Comparison of ENCODE assay signal across 16 cellular contexts in genomic region chr2:54085069-54085468, GRCh38. TPM values are rescaled to one million over a fixed set of nuclear protein-coding genes. Genes with fewer than 3 reads are reported as not detected.
DNase-seq lines count a peak whose midpoint lies in the region; ATAC-seq, FAIRE-seq and TF ChIP-seq lines count a peak whose summit lies in the region.
"Had no signal": no experiment of that assay in that cellular context is flagged by ENCODE, and none has a peak within 500 bp of the region (broad histone marks: within the 10 kb centered on the region; RNA-seq: fewer than 3 reads in every experiment).

No MANE protein-coding gene starts in this region.

- H3K4me1 ChIP-seq in heart left ventricle = peaks cover 0 to 12% (median 0%) of the 10 kb centered on the region in 12 donors
- peaks cover 10% of the 10 kb centered on the region for H3K4me1 ChIP-seq in left ventricle myocardium inferior
- peaks cover 54% of the 10 kb centered on the region for H3K4me1 ChIP-seq in OCI-LY1 (ENCODE audit: insufficient read depth, low read length, severe bottlenecking)
- peaks cover 8 to 22% of the 10 kb centered on the region in 2 experiments; a peak in 4 of 5 replicates for H3K4me1 ChIP-seq in K562 (replicated peaks in 1 of 2; ENCODE audit: control insufficient read depth in 2 of 2, insufficient read depth in 2 of 2, low read length in 2 of 2)
- H3K4me1 ChIP-seq: SJSA1 had no signal

- peaks cover 0 to 8% (median 0%) of the 10 kb centered on the region in 9 donors for H3K36me3 ChIP-seq in heart left ventricle
- peaks cover 3% of the 10 kb centered on the region for H3K36me3 ChIP-seq in left ventricle myocardium inferior
- H3K36me3 ChIP-seq in OCI-LY1 (ENCODE audit: insufficient read depth, low read length) = no peaks in the 10 kb centered on the region
- H3K36me3 ChIP-seq in K562 (ENCODE audit: control insufficient read depth, insufficient read depth, low read length) = no peaks in the 10 kb centered on the region
- H3K36me3 ChIP-seq: SJSA1 had no signal

- H3K9me3 Mint-ChIP-seq in stimulated activated memory B cell treated with anti-CD40 and anti-IgM and Interleukin-4, amounts not matched to agents 10 μg/mL and 1 μg/mL and 100 μg/mL, for 72 hours = no peaks in the 10 kb centered on the region
- no peaks in the 10 kb centered on the region for H3K9me3 Mint-ChIP-seq in activated T-cell treated with anti-CD3 and anti-CD28 coated beads, Interleukin-2, amount 50 U/mL, for 72 hours

- H3K27me3 Mint-ChIP-seq in stimulated activated memory B cell treated with anti-CD40 and anti-IgM and Interleukin-4, amounts not matched to agents 10 μg/mL and 1 μg/mL and 100 μg/mL, for 72 hours = no peaks in the 10 kb centered on the region
- H3K27me3 Mint-ChIP-seq in activated T-cell treated with anti-CD3 and anti-CD28 coated beads, Interleukin-2, amount 50 U/mL, for 72 hours (ENCODE audit: low read depth) = no peaks in the 10 kb centered on the region

- POLR2A ChIA-PET in K562 (lab: Yijun Ruan, JAX) = no interaction called here

- in situ Hi-C loops in K562 (cut with MboI) = no loop called here

- peak in 3 of 4 donors; percentile 17 to 43 (median 33) for ATAC-seq in heart left ventricle
- peak; percentile 28 for ATAC-seq in K562
- ATAC-seq in stimulated activated memory B cell treated with anti-CD40 and anti-IgM and Interleukin-4, amounts not matched to agents 10 μg/mL and 1 μg/mL and 100 μg/mL, for 72 hours = no peak
- no peak for ATAC-seq in activated T-cell treated with anti-CD3 and anti-CD28 coated beads, Interleukin-2, amount 50 U/mL, for 72 hours (replicated peaks in 1 of 2)
- no peak for ATAC-seq in HG03354 (IDR thresholded peaks at IDR 0.05; ENCODE audit: poor library complexity, severe bottlenecking, unreplicated experiment)

- H3F3A ChIP-seq in OCI-LY1 (ENCODE audit: insufficient read depth, low read length) = no peaks in the 10 kb centered on the region

- DNase-seq in heart left ventricle (peak in 1 of 5 donors; percentile 54), left ventricle myocardium inferior (no peak), K562 (ENCODE audit: extremely low read depth in 1 of 4, low spot score in 3 of 4) (no peak), urothelium cell line (ENCODE audit: low spot score) (no peak)
- no peak for DNase-seq in activated T-cell treated with anti-CD3 and anti-CD28 coated beads, Interleukin-2, amount 50 U/mL, for 72 hours
- DNase-seq: COR-L47, EL, NCI-H187 treated with DMSO at 0.1 percent for 48 hours, NCI-H2171, NCI-H446 treated with DMSO at 0.1 percent for 48 hours, SW 1271 had no signal

- intact Hi-C loops in heart left ventricle (cut with DNase I) = no loop called here
- intact Hi-C loops in left ventricle myocardium inferior (cut with micrococcal nuclease) = no loop called here
- intact Hi-C loops in K562 (cut with micrococcal nuclease) = no loop called here

- H3K9ac ChIP-seq in OCI-LY1 (ENCODE audit: low read length) = peak overlapping the region; percentile 6; the same call in 1 of the 2 replicates
- H3K9ac ChIP-seq in K562 (ENCODE audit: insufficient read depth in 1 of 2, low read depth in 2 of 2, low read length in 2 of 2) = peak overlapping the region in 1 of 2 experiments; percentile 61; a peak in 1 of 4 replicates

- CTCF ChIA-PET in K562 (lab: Yijun Ruan, JAX; ENCODE audit: low intra/inter-chr PET ratio) = no interaction called here

- BruUV-seq in K562 (replicated peaks; lab: Mats Ljungman, UMichigan) = no TSS peak

- no peaks in the 10 kb centered on the region for H3K27me3 ChIP-seq in heart left ventricle
- no peaks in the 10 kb centered on the region for H3K27me3 ChIP-seq in left ventricle myocardium inferior (ENCODE audit: low read depth)
- no peaks in the 10 kb centered on the region for H3K27me3 ChIP-seq in OCI-LY1 (ENCODE audit: insufficient read depth, low read length)
- no peaks in the 10 kb centered on the region for H3K27me3 ChIP-seq in K562 (ENCODE audit: control insufficient read depth in 2 of 2, insufficient read depth in 2 of 2, low read length in 2 of 2)
- H3K27me3 ChIP-seq: SJSA1 had no signal

- TF ChIP-seq CTCF in heart left ventricle (IDR thresholded peaks at IDR 0.05) (no peak), left ventricle myocardium inferior (IDR thresholded peaks at IDR 0.05; ENCODE audit: borderline replicate concordance) (no peak), OCI-LY1 (IDR thresholded peaks at IDR 0.05; ENCODE audit: low read length) (peak; percentile 64), K562 (IDR thresholded peaks at IDR 0.05 in 2 of 3, conservative IDR thresholded peaks at IDR 0.05 in 1 of 3; ENCODE audit: insufficient read depth in 2 of 3, low read depth in 1 of 3, low read length in 3 of 3) (no peak)

- no peak overlapping the region for H3K4me3 Mint-ChIP-seq in stimulated activated memory B cell treated with anti-CD40 and anti-IgM and Interleukin-4, amounts not matched to agents 10 μg/mL and 1 μg/mL and 100 μg/mL, for 72 hours
- H3K4me3 Mint-ChIP-seq in activated T-cell treated with anti-CD3 and anti-CD28 coated beads, Interleukin-2, amount 50 U/mL, for 72 hours = no peak overlapping the region

- H3K79me2 ChIP-seq in OCI-LY1 (ENCODE audit: insufficient read depth, low read length) (no peaks in the 10 kb centered on the region), K562 (ENCODE audit: control insufficient read depth, insufficient read depth, low read length) (no peaks in the 10 kb centered on the region)

- H3K4me2 ChIP-seq in OCI-LY1 (ENCODE audit: low read length) = peak overlapping the region; percentile 8; the same call in 1 of the 2 replicates
- no peak overlapping the region for H3K4me2 ChIP-seq in K562 (ENCODE audit: insufficient read depth, low read length)

- FAIRE-seq in K562 (lab: Jason Lieb, UNC) (no peak), urothelium cell line (lab: Jason Lieb, UNC) (no peak)
- FAIRE-seq: H54 had no signal

- 77 to 81% (median 79%) methylated on average over 10 of the region's 10 CpGs for WGBS in heart left ventricle, 4 donors
- whole genome bisulfite sequencing in K562 (ENCODE audit: insufficient coverage, low coverage, missing lambda C conversion rate) = 64% methylated on average over 10 of the region's 10 CpGs

- H2AFZ ChIP-seq in OCI-LY1 (ENCODE audit: low read length) = no peak overlapping the region
- H2AFZ ChIP-seq in K562 (ENCODE audit: low read depth, low read length) = peak overlapping the region; percentile 56; the same call in 1 of the 2 replicates

- no peaks in the 10 kb centered on the region for H3K36me3 Mint-ChIP-seq in stimulated activated memory B cell treated with anti-CD40 and anti-IgM and Interleukin-4, amounts not matched to agents 10 μg/mL and 1 μg/mL and 100 μg/mL, for 72 hours
- no peaks in the 10 kb centered on the region for H3K36me3 Mint-ChIP-seq in activated T-cell treated with anti-CD3 and anti-CD28 coated beads, Interleukin-2, amount 50 U/mL, for 72 hours (ENCODE audit: insufficient read depth in 2 of 2)

- H3K27ac Mint-ChIP-seq in stimulated activated memory B cell treated with anti-CD40 and anti-IgM and Interleukin-4, amounts not matched to agents 10 μg/mL and 1 μg/mL and 100 μg/mL, for 72 hours = peak overlapping the region; percentile 41
- no peak overlapping the region for H3K27ac Mint-ChIP-seq in activated T-cell treated with anti-CD3 and anti-CD28 coated beads, Interleukin-2, amount 50 U/mL, for 72 hours

- no peaks in the 10 kb centered on the region for H3K9me1 ChIP-seq in K562 (ENCODE audit: control insufficient read depth, insufficient read depth, low read length)

- H3K4me3 ChIP-seq in heart left ventricle (no peak overlapping the region), left ventricle myocardium inferior (no peak overlapping the region), OCI-LY1 (ENCODE audit: low read depth, low read length, poor library complexity, severe bottlenecking) (no peak overlapping the region), K562 (no peak overlapping the region)
- H3K4me3 ChIP-seq: SJSA1 had no signal

- no peak overlapping the region for H3K27ac ChIP-seq in heart left ventricle
- H3K27ac ChIP-seq in left ventricle myocardium inferior (replicated peaks) = no peak overlapping the region
- peak overlapping the region; percentile 98 for H3K27ac ChIP-seq in OCI-LY1 (ENCODE audit: low read depth, low read length, poor library complexity, severe bottlenecking)
- no peak overlapping the region for H3K27ac ChIP-seq in K562 (ENCODE audit: extremely low read depth, low read depth, low read length)
- H3K27ac ChIP-seq: SJSA1 had no signal

- H3K9me3 ChIP-seq in heart left ventricle = no peaks in the 10 kb centered on the region
- H3K9me3 ChIP-seq in left ventricle myocardium inferior (replicated peaks) = no peaks in the 10 kb centered on the region
- 0 out of 2 replicates have a peak, but pooled peaks cover 3% of the 10 kb centered on the region for H3K9me3 ChIP-seq in OCI-LY1 (ENCODE audit: low read length)
- peaks cover 10% of the 10 kb centered on the region for H3K9me3 ChIP-seq in K562 (replicated peaks; ENCODE audit: control insufficient read depth, insufficient read depth, low read depth, low read length)
- H3K9me3 ChIP-seq: SJSA1 had no signal

- H4K20me1 ChIP-seq in OCI-LY1 (ENCODE audit: insufficient read depth, low read length) = no peaks in the 10 kb centered on the region
- no peaks in the 10 kb centered on the region for H4K20me1 ChIP-seq in K562 (replicated peaks; ENCODE audit: control insufficient read depth, insufficient read depth, low read length)

- no peaks in the 10 kb centered on the region for H3K9me2 ChIP-seq in OCI-LY1 (ENCODE audit: low read depth, low read length)

- H3K4me1 Mint-ChIP-seq in stimulated activated memory B cell treated with anti-CD40 and anti-IgM and Interleukin-4, amounts not matched to agents 10 μg/mL and 1 μg/mL and 100 μg/mL, for 72 hours = peaks cover 26% of the 10 kb centered on the region
- H3K4me1 Mint-ChIP-seq in activated T-cell treated with anti-CD3 and anti-CD28 coated beads, Interleukin-2, amount 50 U/mL, for 72 hours (ENCODE audit: low read depth) = peaks cover 10% of the 10 kb centered on the region

- TF ChIP-seq EP300 in K562 (IDR thresholded peaks at IDR 0.05; ENCODE audit: low read length) = no peak

- no peak for TF ChIP-seq RAD21 in K562 (CRISPR knock-in tag; conservative IDR thresholded peaks at IDR 0.05 in 1 of 2, IDR thresholded peaks at IDR 0.05 in 1 of 2)

- TF ChIP-seq POLR2A in heart left ventricle (IDR thresholded peaks at IDR 0.05) (no peak), K562 (conservative IDR thresholded peaks at IDR 0.05) (no peak)

RNA-seq across cellular contexts. Expression of gene ACYP2, which starts 30.3 kb away (rescaled TPM):
- 10 to 100 TPM; 39.7 to 83.1 (median 53.2) TPM for total RNA-seq in heart left ventricle
- polyA plus RNA-seq in heart left ventricle = 100 to 1,000 TPM in 1 of 2 donors, 10 to 100 TPM in 1; 42.0 to 107 TPM
- 76.7 TPM for total RNA-seq in left ventricle myocardium inferior
- 3.8 and 6.9 TPM in 2 replicates for total RNA-seq in K562 (2011; cell fraction: chromatin; rRNA removed; ENCODE audit: low replicate concordance)
- total RNA-seq in K562 (2011; cell fraction: nucleolus; rRNA removed) = 3.0 and 3.3 TPM in 2 replicates
- 5.1 and 11.3 TPM in 2 replicates for total RNA-seq in K562 (2011; cell fraction: nucleoplasm; rRNA removed)
- total RNA-seq in K562 (2014; rRNA removed) = 2.2 and 3.0 TPM in 2 replicates
- total RNA-seq in K562 (2014; rRNA removed; fragmentation: Illumina TruSeq; extraction: Trizol) = 1.3 and 1.8 TPM in 2 replicates
- 1.9 and 2.2 TPM in 2 replicates for total RNA-seq in K562 (2015; rRNA removed; fragmentation: Illumina TruSeq; extraction: Trizol)
- 3.4 and 4.1 TPM in 2 replicates for total RNA-seq in K562 (2021)
- 2.2 and 3.1 TPM in 2 replicates for polyA plus RNA-seq in K562 (2011; rRNA removed)
- 2.8 and 3.8 TPM in 2 replicates for polyA plus RNA-seq in K562 (2011; cell fraction: cytosol; rRNA removed)
- polyA plus RNA-seq in K562 (2011; cell fraction: nucleus; rRNA removed) = 1.4 and 2.0 TPM in 2 replicates
- 5.2 and 6.5 TPM in 2 replicates for polyA plus RNA-seq in K562 (2012)
- 1.0 and 1.2 TPM in 2 replicates for polyA plus RNA-seq in K562 (2014; fragmentation: Illumina TruSeq; extraction: Trizol)
- polyA plus RNA-seq in K562 (2014; fragmentation: Nextera tagmentation; extraction: Ambion mirVana) = 1 to 10 TPM; 1.9 to 2.2 TPM
- 2.0 and 3.4 TPM in 2 replicates for polyA plus RNA-seq in K562 (2014; rRNA removed)
- polyA minus RNA-seq in K562 (2011; rRNA and poly(A)+ RNA removed) = 1.1 and 2.8 TPM in 2 replicates
- polyA minus RNA-seq in K562 (2011; cell fraction: cytosol; rRNA and poly(A)+ RNA removed) = 1.0 and 1.4 TPM in 2 replicates
- 2.7 and 4.7 TPM in 2 replicates for polyA minus RNA-seq in K562 (2011; cell fraction: nucleus; rRNA and poly(A)+ RNA removed)
- 10 to 100 TPM in 1 of 2 donors, 1 to 10 TPM in 1; 9.6 to 10.8 TPM for total RNA-seq in activated T-cell treated with anti-CD3 and anti-CD28 coated beads, Interleukin-2, amount 50 U/mL, for 72 hours

Comparison
In these comparisons a context has a peak if more than half of its experiments do, and no peak if none do; other contexts are left out.
1. ATAC-seq: peak in heart left ventricle (3 of 4) and K562 (single experiment); none in stimulated activated memory B cell treated with anti-CD40 and anti-IgM and Interleukin-4, amounts not matched to agents 10 μg/mL and 1 μg/mL and 100 μg/mL, for 72 hours (single experiment), activated T-cell treated with anti-CD3 and anti-CD28 coated beads, Interleukin-2, amount 50 U/mL, for 72 hours (0 of 2) and HG03354 (single experiment).